ENCODE assay signal across 12 cellular contexts in the genomic region with DNA sequence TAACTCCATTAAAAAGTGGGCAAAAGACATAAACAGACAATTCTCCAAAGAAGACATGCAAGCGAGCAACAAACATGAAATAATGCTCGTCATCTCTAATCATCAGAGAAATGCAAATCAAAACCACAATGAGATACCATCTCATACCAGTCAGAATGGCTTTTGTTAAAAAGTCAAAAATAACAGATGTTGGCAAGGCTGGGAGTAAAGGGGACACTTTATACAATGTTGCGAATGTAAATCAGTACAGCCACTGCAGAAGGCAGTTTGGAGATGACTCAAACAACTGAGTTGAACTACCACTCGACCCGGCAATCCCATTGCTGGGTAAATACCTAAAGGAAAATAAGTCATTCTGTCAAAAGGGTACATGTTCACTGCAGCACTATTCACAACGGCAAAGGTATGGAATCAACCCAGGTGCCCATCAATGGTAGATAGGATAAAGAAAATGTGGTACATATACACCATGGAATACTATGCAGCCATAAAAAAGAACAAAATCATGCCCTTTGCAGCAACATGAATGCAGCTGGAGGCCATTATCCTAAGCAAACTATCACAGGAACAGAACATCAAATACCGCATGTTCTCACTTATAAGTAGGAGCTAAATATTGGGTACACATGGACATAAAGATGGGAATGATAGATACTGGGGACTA. TPM values are rescaled to one million over a fixed set of nuclear protein-coding genes. Genes with fewer than 3 reads are reported as not detected.
DNase-seq lines count a peak whose midpoint lies in the region; ATAC-seq lines count a peak whose summit lies in the region.
"Had no signal": no experiment of that assay in that cellular context is flagged by ENCODE, and none has a peak within 500 bp of the region (broad histone marks: within the 10 kb centered on the region; RNA-seq: fewer than 3 reads in every experiment).

No MANE protein-coding gene starts in this region.

- CTCF ChIA-PET in naive thymus-derived CD4-positive, alpha-beta T cell (lab: Charles Lee), result interaction anchor here (0.8 kb wide), 1 partner anchor 47 kb away, joined by 3 read pairs; no protein-coding TSS in a partner anchor

- no peak overlapping the region for H2BK15ac ChIP-seq in mesenchymal stem cell (ENCODE audit: low read depth, poor library complexity, severe bottlenecking)

- ATAC-seq in GM18502 (IDR thresholded peaks at IDR 0.05; ENCODE audit: poor library complexity, unreplicated experiment), result peak; percentile 34
- peak; percentile 72 for ATAC-seq in naive thymus-derived CD4-positive, alpha-beta T cell
- no peak for ATAC-seq in GM21381 (IDR thresholded peaks at IDR 0.05; ENCODE audit: unreplicated experiment)

- no peak overlapping the region for H4K91ac ChIP-seq in mesenchymal stem cell (ENCODE audit: low read length)

- no peak overlapping the region for H3K4me2 ChIP-seq in mesenchymal stem cell (ENCODE audit: low read length, poor library complexity, severe bottlenecking)

- peaks cover 20 to 27% (median 21%) of the 10 kb centered on the region in 3 donors for H3K4me1 Mint-ChIP-seq in IgD-negative memory B cell
- peaks cover 36% of the 10 kb centered on the region for H3K4me1 Mint-ChIP-seq in activated T-helper 2 cell treated with anti-CD3 and anti-CD28 coated beads, Interferon-gamma antibody, Interleukin-2, Interleukin-4, amounts not matched to agents 10 μg/mL and 5 μg/mL and 100 μg/mL, durations not matched to agents 14 hours and 24 hours and 36 hours (ENCODE audit: low read depth)
- peaks cover 36 to 59% (median 46%) of the 10 kb centered on the region in 7 donors for H3K4me1 Mint-ChIP-seq in naive thymus-derived CD4-positive, alpha-beta T cell

- no peaks in the 10 kb centered on the region for H3K27me3 ChIP-seq in naive thymus-derived CD4-positive, alpha-beta T cell (ENCODE audit: control insufficient read depth in 2 of 2, insufficient read depth in 2 of 2, low read length in 2 of 2)
- peaks cover 0 to 4% of the 10 kb centered on the region in 2 experiments for H3K27me3 ChIP-seq in mesenchymal stem cell (ENCODE audit: control insufficient read depth in 1 of 2, insufficient read depth in 1 of 2, low read length in 2 of 2)
- H3K27me3 ChIP-seq: cardiac muscle cell, right atrium auricular region had no signal

- 75% methylated on average over 4 of the region's 7 CpGs for WGBS in mesenchymal stem cell

- H2BK120ac ChIP-seq in mesenchymal stem cell (ENCODE audit: low read depth, low read length), result no peak overlapping the region

- peak overlapping the region; percentile 15 to 85 (median 48) for H3K4me3 Mint-ChIP-seq in IgD-negative memory B cell
- H3K4me3 Mint-ChIP-seq in activated T-helper 2 cell treated with anti-CD3 and anti-CD28 coated beads, Interferon-gamma antibody, Interleukin-2, Interleukin-4, amounts not matched to agents 10 μg/mL and 5 μg/mL and 100 μg/mL, durations not matched to agents 14 hours and 24 hours and 36 hours (ENCODE audit: low read depth), result no peak overlapping the region
- H3K4me3 Mint-ChIP-seq in naive thymus-derived CD4-positive, alpha-beta T cell, result peak overlapping the region; percentile 60 to 87 (median 78)

- H3K27ac Mint-ChIP-seq in IgD-negative memory B cell, result peak overlapping the region; percentile 86 to 99 (median 93)
- H3K27ac Mint-ChIP-seq in activated T-helper 2 cell treated with anti-CD3 and anti-CD28 coated beads, Interferon-gamma antibody, Interleukin-2, Interleukin-4, amounts not matched to agents 10 μg/mL and 5 μg/mL and 100 μg/mL, durations not matched to agents 14 hours and 24 hours and 36 hours, result peak overlapping the region; percentile 93
- H3K27ac Mint-ChIP-seq in naive thymus-derived CD4-positive, alpha-beta T cell, result peak overlapping the region; percentile 89 to 100 (median 99)

- no peaks in the 10 kb centered on the region for H3K9me3 ChIP-seq in naive thymus-derived CD4-positive, alpha-beta T cell (ENCODE audit: control insufficient read depth in 2 of 3, low read length in 3 of 3)
- H3K9me3 ChIP-seq in mesenchymal stem cell (ENCODE audit: control insufficient read depth, low read length), result no peaks in the 10 kb centered on the region
- H3K9me3 ChIP-seq: right atrium auricular region had no signal

- no peak overlapping the region for H3K9ac ChIP-seq in mesenchymal stem cell (ENCODE audit: low read length)

- no peaks in the 10 kb centered on the region for H3K36me3 Mint-ChIP-seq in IgD-negative memory B cell
- H3K36me3 Mint-ChIP-seq in activated T-helper 2 cell treated with anti-CD3 and anti-CD28 coated beads, Interferon-gamma antibody, Interleukin-2, Interleukin-4, amounts not matched to agents 10 μg/mL and 5 μg/mL and 100 μg/mL, durations not matched to agents 14 hours and 24 hours and 36 hours (ENCODE audit: low read depth), result peaks cover 4% of the 10 kb centered on the region
- H3K36me3 Mint-ChIP-seq in naive thymus-derived CD4-positive, alpha-beta T cell, result peaks cover 0 to 7% (median 3%) of the 10 kb centered on the region in 5 donors

- H3K23ac ChIP-seq in mesenchymal stem cell (ENCODE audit: low read length in 2 of 2), result no peak overlapping the region

- peak overlapping the region; percentile 36 for H3K4me3 ChIP-seq in naive thymus-derived CD4-positive, alpha-beta T cell (ENCODE audit: low read length)
- no peak overlapping the region for H3K4me3 ChIP-seq in mesenchymal stem cell (ENCODE audit: insufficient read depth in 1 of 2, low read depth in 1 of 2, low read length in 2 of 2)
- H3K4me3 ChIP-seq: cardiac muscle cell, right atrium auricular region had no signal

- no peak overlapping the region for H3K4ac ChIP-seq in mesenchymal stem cell (ENCODE audit: low read depth in 1 of 2, low read length in 2 of 2)

- no peak overlapping the region for H3K14ac ChIP-seq in mesenchymal stem cell (ENCODE audit: low read length in 2 of 2)

- no peak overlapping the region for H3K18ac ChIP-seq in mesenchymal stem cell (ENCODE audit: low read depth in 1 of 2, low read length in 2 of 2)

- no peaks in the 10 kb centered on the region for H3K79me1 ChIP-seq in mesenchymal stem cell (replicated peaks; ENCODE audit: low read length, poor library complexity, severe bottlenecking)

- H4K8ac ChIP-seq in mesenchymal stem cell (ENCODE audit: low read length), result no peak overlapping the region

- H3K36me3 ChIP-seq in naive thymus-derived CD4-positive, alpha-beta T cell (ENCODE audit: control insufficient read depth in 2 of 3, insufficient read depth in 3 of 3, low read length in 3 of 3), result no peaks in the 10 kb centered on the region
- H3K36me3 ChIP-seq in mesenchymal stem cell (ENCODE audit: control insufficient read depth in 1 of 2, insufficient read depth in 2 of 2, low read depth in 1 of 2, low read length in 2 of 2), result no peaks in the 10 kb centered on the region

- DNase-seq in activated T-helper 2 cell treated with anti-CD3 and anti-CD28 coated beads, Interferon-gamma antibody, Interleukin-2, Interleukin-4, amounts not matched to agents 10 μg/mL and 5 μg/mL and 100 μg/mL, durations not matched to agents 14 hours and 24 hours and 36 hours (ENCODE audit: low spot score), result no peak
- DNase-seq in naive thymus-derived CD4-positive, alpha-beta T cell, result peak in 7 of 9 donors; percentile 70 to 87 (median 82)
- DNase-seq in NCI-H187 (lab: John Stamatoyannopoulos, UW), result no peak
- DNase-seq in mesenchymal stem cell, result no peak
- no peak for DNase-seq in activated CD4-positive, CD25-positive, alpha-beta regulatory T cell treated with anti-CD3 and anti-CD28 coated beads, Interleukin-2, amount 50 U/mL, for 72 hours

- H2BK12ac ChIP-seq in mesenchymal stem cell (ENCODE audit: low read length in 2 of 2), result no peak overlapping the region

- peaks cover 2% of the 10 kb centered on the region for H3K27me3 Mint-ChIP-seq in IgD-negative memory B cell
- H3K27me3 Mint-ChIP-seq in activated T-helper 2 cell treated with anti-CD3 and anti-CD28 coated beads, Interferon-gamma antibody, Interleukin-2, Interleukin-4, amounts not matched to agents 10 μg/mL and 5 μg/mL and 100 μg/mL, durations not matched to agents 14 hours and 24 hours and 36 hours (ENCODE audit: low read depth), result no peaks in the 10 kb centered on the region
- H3K27me3 Mint-ChIP-seq in naive thymus-derived CD4-positive, alpha-beta T cell, result peaks cover 0 to 6% (median 0%) of the 10 kb centered on the region in 5 donors

- peaks cover 32% of the 10 kb centered on the region in 2 donors for H3K4me1 ChIP-seq in naive thymus-derived CD4-positive, alpha-beta T cell (ENCODE audit: control insufficient read depth in 2 of 2, insufficient read depth in 2 of 2, low read length in 2 of 2)
- peaks cover 20% of the 10 kb centered on the region for H3K4me1 ChIP-seq in mesenchymal stem cell (ENCODE audit: control insufficient read depth, insufficient read depth, low read depth, low read length)

- intact Hi-C loops in activated T-helper 2 cell treated with anti-CD3 and anti-CD28 coated beads, Interferon-gamma antibody, Interleukin-2, Interleukin-4, amounts not matched to agents 10 μg/mL and 5 μg/mL and 100 μg/mL, durations not matched to agents 14 hours and 24 hours and 36 hours (cut with micrococcal nuclease), result loop anchor here (1.0 to 5.0 kb wide), 4 partner anchors 8 to 1869 kb away; a partner anchor contains a TSS
- intact Hi-C loops in naive thymus-derived CD4-positive, alpha-beta T cell (cut with micrococcal nuclease), result loop anchor here (2.0 kb wide), 4 partner anchors 283 to 1991 kb away; a partner anchor contains a TSS

- H2AK5ac ChIP-seq in mesenchymal stem cell (ENCODE audit: low read length, severe bottlenecking), result no peak overlapping the region

- peaks cover 0 to 3% (median 0%) of the 10 kb centered on the region in 3 donors for H3K9me3 Mint-ChIP-seq in IgD-negative memory B cell
- peaks cover 7% of the 10 kb centered on the region for H3K9me3 Mint-ChIP-seq in activated T-helper 2 cell treated with anti-CD3 and anti-CD28 coated beads, Interferon-gamma antibody, Interleukin-2, Interleukin-4, amounts not matched to agents 10 μg/mL and 5 μg/mL and 100 μg/mL, durations not matched to agents 14 hours and 24 hours and 36 hours
- H3K9me3 Mint-ChIP-seq in naive thymus-derived CD4-positive, alpha-beta T cell, result peaks cover 0 to 9% (median 0%) of the 10 kb centered on the region in 11 donors

- no peak overlapping the region for H2AFZ ChIP-seq in mesenchymal stem cell (ENCODE audit: low read depth, low read length)

- POLR2A ChIA-PET in naive thymus-derived CD4-positive, alpha-beta T cell (lab: Charles Lee), result interaction anchor here (0.6 to 2.0 kb wide), 5 partner anchors 16 to 42 kb away, joined by 3 to 10 read pairs (median 6); no protein-coding TSS in a partner anchor

- H2BK5ac ChIP-seq in mesenchymal stem cell (ENCODE audit: low read depth, low read length, poor library complexity, severe bottlenecking), result no peak overlapping the region

- H3K27ac ChIP-seq in naive thymus-derived CD4-positive, alpha-beta T cell (ENCODE audit: low read depth, low read length), result peak overlapping the region; percentile 84
- H3K27ac ChIP-seq in mesenchymal stem cell (ENCODE audit: low read length, poor library complexity, severe bottlenecking), result no peak overlapping the region

RNA-seq across cellular contexts. Expression of a gene that starts 25.9 kb away (rescaled TPM):
- 2.0 TPM for polyA plus RNA-seq in IgD-negative memory B cell
- total RNA-seq in activated T-helper 2 cell treated with anti-CD3 and anti-CD28 coated beads, Interferon-gamma antibody, Interleukin-2, Interleukin-4, amounts not matched to agents 10 μg/mL and 5 μg/mL and 100 μg/mL, durations not matched to agents 14 hours and 24 hours and 36 hours, result 0.27 and 0.76 TPM in 2 replicates
- total RNA-seq in naive thymus-derived CD4-positive, alpha-beta T cell, result 10 to 100 TPM in 1 of 5 experiments, 1 to 10 TPM in 2, under 1 TPM in 1, not detected in 1; 0.30 to 12.0 (median 2.9) TPM
- 1 to 10 TPM; 4.2 to 4.9 TPM for polyA plus RNA-seq in naive thymus-derived CD4-positive, alpha-beta T cell
- polyA plus RNA-seq in mesenchymal stem cell (2013, experiment 1 of 2), result not detected
- 0.01 TPM for polyA plus RNA-seq in mesenchymal stem cell (2013, experiment 2 of 2)

RNA-seq across cellular contexts. Expression of a gene that starts 33.7 kb away (rescaled TPM):
- not detected for polyA plus RNA-seq in IgD-negative memory B cell
- not detected in 2 replicates for total RNA-seq in activated T-helper 2 cell treated with anti-CD3 and anti-CD28 coated beads, Interferon-gamma antibody, Interleukin-2, Interleukin-4, amounts not matched to agents 10 μg/mL and 5 μg/mL and 100 μg/mL, durations not matched to agents 14 hours and 24 hours and 36 hours
- not detected for total RNA-seq in naive thymus-derived CD4-positive, alpha-beta T cell
- polyA plus RNA-seq in naive thymus-derived CD4-positive, alpha-beta T cell, result not detected
- polyA plus RNA-seq in mesenchymal stem cell (2013, experiment 1 of 2), result not detected
- not detected for polyA plus RNA-seq in mesenchymal stem cell (2013, experiment 2 of 2)
- total RNA-seq: cardiac muscle cell, H1, right atrium auricular region, Right ventricle myocardium superior had no signal
- polyA plus RNA-seq: cardiac muscle cell, H1 had no signal

Comparison
In these comparisons a context has a peak if more than half of its experiments do, and no peak if none do; other contexts are left out.
1. DNase-seq: peak in naive thymus-derived CD4-positive, alpha-beta T cell (7 of 9); none in activated T-helper 2 cell treated with anti-CD3 and anti-CD28 coated beads, Interferon-gamma antibody, Interleukin-2, Interleukin-4, amounts not matched to agents 10 μg/mL and 5 μg/mL and 100 μg/mL, durations not matched to agents 14 hours and 24 hours and 36 hours (single experiment), NCI-H187 (0 of 2), mesenchymal stem cell (single experiment) and activated CD4-positive, CD25-positive, alpha-beta regulatory T cell treated with anti-CD3 and anti-CD28 coated beads, Interleukin-2, amount 50 U/mL, for 72 hours (single experiment).
2. Peak in every context shown above with its lines, with median percentiles within 50 percentile points of each other: H3K27ac Mint-ChIP-seq.